ENCODE assay signal across 27 cellular contexts in the genomic region with DNA sequence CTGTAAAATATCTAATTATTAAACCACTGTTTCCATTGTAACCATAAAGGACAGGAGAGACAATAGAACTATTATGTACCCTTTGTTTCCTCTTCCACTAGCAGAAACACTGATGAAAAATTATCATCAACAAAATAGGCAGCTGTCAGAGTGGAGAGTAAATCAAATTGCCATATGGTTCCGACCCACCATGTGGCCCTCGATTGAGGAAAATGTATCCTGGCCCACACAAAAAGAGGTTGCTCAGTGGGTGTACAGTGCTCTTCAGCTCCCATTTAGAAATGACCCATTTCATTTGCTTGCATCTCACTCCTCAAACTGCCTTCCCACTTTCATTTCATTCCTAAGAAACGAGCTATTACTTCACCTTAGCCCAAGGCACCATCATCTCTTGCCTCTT.
"Had no signal": no experiment of that assay in that cellular context is flagged by ENCODE, and none has a peak within 500 bp of the region (broad histone marks: within the 10 kb centered on the region; RNA-seq: fewer than 3 reads in every experiment).

No MANE protein-coding gene starts in this region.

- H3K27me3 ChIP-seq: ascending aorta, cardiac muscle cell had no signal

- H3K4me1 ChIP-seq: ascending aorta had no signal

- H3K9me3 ChIP-seq: ascending aorta had no signal

- H3K36me3 ChIP-seq: ascending aorta, cardiac muscle cell, WERI-Rb-1 had no signal

- DNase-seq: activated CD4-positive, alpha-beta memory T cell treated with anti-CD3 and anti-CD28 coated beads, Interleukin-2, amount 10 ng/mL, durations not matched to agents 7 days and 5 days; activated CD4-positive, alpha-beta T cell treated with anti-CD3 and anti-CD28 coated beads for 1 hour; activated CD4-positive, alpha-beta T cell treated with anti-CD3 and anti-CD28 coated beads for 36 hours; activated CD4-positive, alpha-beta T cell treated with anti-CD3 and anti-CD28 coated beads for 48 hours; activated CD4-positive, alpha-beta T cell treated with anti-CD3 and anti-CD28 coated beads, Interleukin-2, amount 10 ng/mL, durations not matched to agents 7 days and 5 days; activated CD4-positive, alpha-beta T cell treated with anti-CD3 and anti-CD28 coated beads, Interleukin-2, amount 50 U/mL, for 48 hours; activated CD4-positive, CD25-positive, alpha-beta regulatory T cell; activated CD8-positive, alpha-beta memory T cell treated with anti-CD3 and anti-CD28 coated beads for 24 hours; activated CD8-positive, alpha-beta memory T cell treated with anti-CD3 and anti-CD28 coated beads, Interleukin-2, amount 10 ng/mL, durations not matched to agents 7 days and 5 days; activated CD8-positive, alpha-beta memory T cell treated with anti-CD3 and anti-CD28 coated beads, Interleukin-2, amount 50 U/mL, for 48 hours; activated CD8-positive, alpha-beta T cell treated with anti-CD3 and anti-CD28 coated beads, Interleukin-2, amount 10 ng/mL, durations not matched to agents 7 days and 5 days; activated effector memory CD4-positive, alpha-beta T cell treated with Interleukin-2 at 50 U/mL for 16 hours; activated gamma-delta T cell; activated naive CD4-positive, alpha-beta T cell treated with anti-CD3 and anti-CD28 coated beads, Interleukin-2, amount 10 ng/mL, durations not matched to agents 7 days and 5 days; activated naive CD4-positive, alpha-beta T cell treated with Interleukin-2 at 50 U/mL for 16 hours; activated naive CD8-positive, alpha-beta T cell treated with anti-CD3 and anti-CD28 coated beads, Interleukin-2, amount 10 ng/mL, durations not matched to agents 7 days and 5 days; activated naive CD8-positive, alpha-beta T cell treated with anti-CD3 and anti-CD28 coated beads, Interleukin-2, amount 50 U/mL, for 24 hours; activated T-cell treated with anti-CD3 and anti-CD28 coated beads, Interleukin-2, amount 50 U/mL, for 24 hours; activated T-cell treated with anti-CD3 and anti-CD28 coated beads, Interleukin-2, amount 50 U/mL, for 48 hours; amygdala; anterior cingulate cortex; T-helper 1 cell; T-helper 2 cell; T-helper 9 cell; WERI-Rb-1 had no signal

- H3K4me3 ChIP-seq: ascending aorta, cardiac muscle cell had no signal
